10 cellular contexts compared by ENCODE assay signal in genomic region chrX:106649523-106650428, GRCh38. TPM values are rescaled to one million over a fixed set of nuclear protein-coding genes. Genes with fewer than 3 reads are reported as not detected.
A peak's percentile ranks its signal among the peaks of the same experiment; 100 is the strongest.
DNase-seq lines count a peak whose midpoint lies in the region; ATAC-seq, FAIRE-seq and TF ChIP-seq lines count a peak whose summit lies in the region.
"Had no signal": no experiment of that assay in that cellular context is flagged by ENCODE, and none has a peak within 500 bp of the region (broad histone marks: within the 10 kb centered on the region; RNA-seq: fewer than 3 reads in every experiment).

No MANE protein-coding gene starts in this region.

- H3K4me3 ChIP-seq in GM12878 = no peak overlapping the region
- H3K4me3 ChIP-seq: GM23248 had no signal

- peaks cover 0 to 9% (median 2%) of the 10 kb centered on the region in 4 donors for H3K4me1 Mint-ChIP-seq in naive thymus-derived CD8-positive, alpha-beta T cell

- SMC1A ChIA-PET in GM12878 (lab: Charles Lee; ENCODE audit: uncharacterized antibody, unreplicated experiment) = interaction anchor here (1.8 kb wide), 1 partner anchor 30 kb away, joined by 7 read pairs; no protein-coding TSS in a partner anchor

- 52% methylated on average over 1 of the region's 1 CpG for whole genome bisulfite sequencing in GM12878 (ENCODE audit: insufficient coverage, insufficient replicate concordance, low lambda C conversion rate, missing lambda C conversion rate)

- H3K27ac Mint-ChIP-seq in naive thymus-derived CD8-positive, alpha-beta T cell = peak overlapping the region in 1 of 10 donors; percentile 55

- RAD21 ChIA-PET in GM12878 (lab: Charles Lee; ENCODE audit: unreplicated experiment) = no interaction called here

- H3K9me3 Mint-ChIP-seq in naive thymus-derived CD8-positive, alpha-beta T cell = peaks cover 0 to 2% (median 0%) of the 10 kb centered on the region in 9 donors

- peak; percentile 99 for ATAC-seq in GM18868 (IDR thresholded peaks at IDR 0.05; ENCODE audit: unreplicated experiment)
- ATAC-seq in GM21515 (IDR thresholded peaks at IDR 0.05; ENCODE audit: unreplicated experiment) = peak; percentile 99
- ATAC-seq in HG03095 (IDR thresholded peaks at IDR 0.05; ENCODE audit: unreplicated experiment) = peak; percentile 98
- ATAC-seq in GM12878 = peak; percentile 92
- ATAC-seq in SK-N-SH treated with all-trans-retinoic acid at 6 μM for 48 hours = no peak
- ATAC-seq in naive thymus-derived CD8-positive, alpha-beta T cell = no peak

- H3K36me3 Mint-ChIP-seq in naive thymus-derived CD8-positive, alpha-beta T cell = peaks cover 5 to 33% (median 27%) of the 10 kb centered on the region in 3 donors

- no peak for TF ChIP-seq RAD21 in GM12878 (IDR thresholded peaks at IDR 0.05; ENCODE audit: insufficient read depth, low read depth, low read length)

- H3K9me3 ChIP-seq in GM12878 (replicated peaks; ENCODE audit: control insufficient read depth, insufficient read depth, low read length) = no peaks in the 10 kb centered on the region

- peak; percentile 92 for FAIRE-seq in GM12878 (lab: Jason Lieb, UNC)

- 0 out of 2 replicates have a peak overlapping the region, but pooled peaks have one; percentile 25 for H3K4me2 ChIP-seq in GM12878 (ENCODE audit: control insufficient read depth, insufficient read depth)

- H3K4me1 ChIP-seq in GM12878 (ENCODE audit: control insufficient read depth, insufficient read depth, low read length) = peaks cover 4% of the 10 kb centered on the region; the same call in 1 of the 2 replicates

- H3K4me3 Mint-ChIP-seq in naive thymus-derived CD8-positive, alpha-beta T cell = no peak overlapping the region

- H3K27me3 ChIP-seq in GM12878 (replicated peaks in 1 of 2; ENCODE audit: control insufficient read depth in 2 of 2, insufficient read depth in 2 of 2, low read length in 1 of 2) = no peaks in the 10 kb centered on the region

- H2AFZ ChIP-seq in GM12878 (ENCODE audit: control insufficient read depth, low read depth, low read length) = no peak overlapping the region
- H2AFZ ChIP-seq: GM23248 had no signal

- no peak for TF ChIP-seq EP300 in GM12878 (IDR thresholded peaks at IDR 0.05; ENCODE audit: borderline replicate concordance in 1 of 2, control insufficient read depth in 1 of 2, low read depth in 2 of 2, low read length in 2 of 2)

- no peak for TF ChIP-seq CTCF in GM12878 (IDR thresholded peaks at IDR 0.05 in 2 of 3, conservative IDR thresholded peaks at IDR 0.05 in 1 of 3; ENCODE audit: control insufficient read depth in 2 of 3, extremely low read depth in 1 of 3, insufficient read depth in 1 of 3, low read depth in 3 of 3, low read length in 3 of 3)

- POLR2A ChIA-PET in GM12878 (lab: Charles Lee) = interaction anchor here (1.1 kb wide), 1 partner anchor 37 kb away, joined by 4 read pairs; no protein-coding TSS in a partner anchor
- POLR2A ChIA-PET in naive thymus-derived CD8-positive, alpha-beta T cell (lab: Charles Lee) = no interaction called here

- no peaks in the 10 kb centered on the region for H4K20me1 ChIP-seq in GM12878 (ENCODE audit: control insufficient read depth, insufficient read depth)

- intact Hi-C loops in GM12878 (cut with micrococcal nuclease; ENCODE audit: unreplicated experiment) = no loop called here

- BruUV-seq in GM12878 (replicated peaks; lab: Mats Ljungman, UMichigan) = no TSS peak

- no peaks in the 10 kb centered on the region for H3K36me3 ChIP-seq in GM12878 (ENCODE audit: control insufficient read depth in 2 of 2, insufficient read depth in 2 of 2, low read length in 1 of 2)

- H3K27me3 Mint-ChIP-seq in naive thymus-derived CD8-positive, alpha-beta T cell = no peaks in the 10 kb centered on the region

- CTCF ChIA-PET in GM12878 (lab: Yijun Ruan, JAX) = interaction anchor here (0.6 to 1.8 kb wide), 3 partner anchors 30 to 234 kb away, joined by 3 to 4 read pairs (median 3); no protein-coding TSS in a partner anchor

- H3K27ac ChIP-seq in GM12878 (ENCODE audit: control insufficient read depth, insufficient read depth) = no peak overlapping the region; the same call in 1 of the 2 replicates
- H3K27ac ChIP-seq: GM23248 had no signal

- in situ Hi-C loops in GM12878 (cut with MboI) = no loop called here

- peak; percentile 11 for DNase-seq in GM12878 (ENCODE audit: low read depth, low spot score)
- DNase-seq in stimulated activated CD4-positive, alpha-beta T cell treated with anti-CD3 and anti-CD28 coated beads, Interleukin-2, amount 100 ng/mL, for 48 hours = no peak
- DNase-seq in naive thymus-derived CD8-positive, alpha-beta T cell = no peak
- DNase-seq in putamen (ENCODE audit: low spot score) = no peak
- DNase-seq: GM23248, NCI-H748 treated with DMSO at 0.1 percent for 48 hours had no signal

- H3K9ac ChIP-seq in GM12878 (ENCODE audit: control insufficient read depth, insufficient read depth, low read length) = no peak overlapping the region
- H3K9ac ChIP-seq: GM23248 had no signal

- no peaks in the 10 kb centered on the region for H3K79me2 ChIP-seq in GM12878 (ENCODE audit: control insufficient read depth, insufficient read depth, low read length)

- no peak for TF ChIP-seq POLR2A in GM12878 (IDR thresholded peaks at IDR 0.05; ENCODE audit: low read depth, low read length)

TF ChIP-seq in GM12878, 131 proteins besides CTCF, POLR2A, EP300 and RAD21:
- TF ChIP-seq KAT2A (conservative IDR thresholded peaks at IDR 0.05; ENCODE audit: control insufficient read depth, low read depth, low read length) (no peak), IKZF2 (IDR thresholded peaks at IDR 0.05) (peak; percentile 40 to 45; a peak in 1 of 4 replicates), NBN (IDR thresholded peaks at IDR 0.05) (no peak), IKZF1 (conservative IDR thresholded peaks at IDR 0.05) (peak; percentile 15; the same call in 1 of the 2 replicates), BMI1 (IDR thresholded peaks at IDR 0.05; ENCODE audit: borderline replicate concordance) (no peak), RUNX3 (IDR thresholded peaks at IDR 0.05; ENCODE audit: low read length) (peak; percentile 75), ZNF217 (IDR thresholded peaks at IDR 0.05) (0 out of 2 replicates have a peak, but pooled peaks have one; percentile 29)
TF ChIP-seq in GM12878: peak in this region for 4.

TF ChIP-seq in SK-N-SH treated with all-trans-retinoic acid at 6 μM for 48 hours, 23 proteins besides CTCF, POLR2A, EP300 and RAD21 (continues in another document):
- TF ChIP-seq POU6F1 (CRISPR knock-in tag; IDR thresholded peaks at IDR 0.05; ENCODE audit: borderline replicate concordance, low read depth) = no peak
- no peak for TF ChIP-seq RARB (CRISPR knock-in tag; IDR thresholded peaks at IDR 0.05)
- TF ChIP-seq PATZ1 (CRISPR knock-in tag; IDR thresholded peaks at IDR 0.05; ENCODE audit: borderline replicate concordance) = no peak
- TF ChIP-seq ZC3H10 (CRISPR knock-in tag; IDR thresholded peaks at IDR 0.05) = no peak
- no peak for TF ChIP-seq BACH2 (CRISPR knock-in tag; IDR thresholded peaks at IDR 0.05; ENCODE audit: borderline replicate concordance)
- no peak for TF ChIP-seq ZNF8 (CRISPR knock-in tag; IDR thresholded peaks at IDR 0.05)
- no peak for TF ChIP-seq ISL1 (CRISPR knock-in tag; IDR thresholded peaks at IDR 0.05)
- TF ChIP-seq ZNF565 (CRISPR knock-in tag; conservative IDR thresholded peaks at IDR 0.05; ENCODE audit: low read depth) = no peak
- no peak for TF ChIP-seq TOX (CRISPR knock-in tag; IDR thresholded peaks at IDR 0.05; ENCODE audit: borderline replicate concordance)

RNA-seq across cellular contexts. Expression of gene RADX, which starts 38.0 kb away (rescaled TPM):
- total RNA-seq in GM12878 (2013; cell fraction: nucleolus; rRNA removed) = 43.7 and 47.4 TPM in 2 replicates
- total RNA-seq in GM12878 (2014; rRNA removed) (13.3 and 21.1 TPM in 2 replicates), GM12878 (2014; rRNA removed; fragmentation: Illumina TruSeq; extraction: Trizol) (19.0 and 19.1 TPM in 2 replicates), GM12878 (2021) (9.7 and 13.0 TPM in 2 replicates)
- 4.8 TPM for polyA plus RNA-seq in GM12878 (2011; ENCODE audit: low read depth)
- polyA plus RNA-seq in GM12878 (2011; rRNA removed) (23.0 and 39.2 TPM in 2 replicates), GM12878 (2014; fragmentation: Illumina TruSeq; extraction: Trizol) (24.2 and 39.2 TPM in 2 replicates), GM12878 (2014; fragmentation: Nextera tagmentation; extraction: Ambion mirVana) (1 to 10 TPM; 4.3 to 5.4 TPM), GM12878 (2014; rRNA removed) (16.2 and 17.0 TPM in 2 replicates), GM12878 (2016; fragmentation: Nextera tagmentation; extraction: Ambion mirVana) (10 to 100 TPM; 10.9 to 11.4 TPM)
- 6.6 and 7.4 TPM in 2 replicates for polyA plus RNA-seq in GM12878 (2011; cell fraction: cytosol; rRNA removed)
- 25.5 and 26.7 TPM in 2 replicates for polyA plus RNA-seq in GM12878 (2011; cell fraction: nucleus; rRNA removed)
- 6.9 and 9.8 TPM in 2 replicates for polyA plus RNA-seq in GM12878 (2012)
- 11.4 and 11.5 TPM in 2 replicates for polyA minus RNA-seq in GM12878 (2011; rRNA and poly(A)+ RNA removed)
- polyA minus RNA-seq in GM12878 (2011; cell fraction: cytosol; rRNA and poly(A)+ RNA removed) = 3.2 and 5.5 TPM in 2 replicates
- 10.6 and 11.9 TPM in 2 replicates for polyA minus RNA-seq in GM12878 (2011; cell fraction: nucleus; rRNA and poly(A)+ RNA removed)
- total RNA-seq in naive thymus-derived CD8-positive, alpha-beta T cell = 10 to 100 TPM; 12.5 to 13.4 TPM
- 1 to 10 TPM; 2.1 to 3.1 (median 2.1) TPM for polyA plus RNA-seq in naive thymus-derived CD8-positive, alpha-beta T cell

Comparison
In these comparisons a context has a peak if more than half of its experiments do, and no peak if none do; other contexts are left out.
1. ATAC-seq: peak in GM18868 (single experiment), GM21515 (single experiment), HG03095 (single experiment) and GM12878 (single experiment); none in SK-N-SH treated with all-trans-retinoic acid at 6 μM for 48 hours (single experiment) and naive thymus-derived CD8-positive, alpha-beta T cell (0 of 2).